1 cellular context compared by ENCODE assay signal in the genomic region with DNA sequence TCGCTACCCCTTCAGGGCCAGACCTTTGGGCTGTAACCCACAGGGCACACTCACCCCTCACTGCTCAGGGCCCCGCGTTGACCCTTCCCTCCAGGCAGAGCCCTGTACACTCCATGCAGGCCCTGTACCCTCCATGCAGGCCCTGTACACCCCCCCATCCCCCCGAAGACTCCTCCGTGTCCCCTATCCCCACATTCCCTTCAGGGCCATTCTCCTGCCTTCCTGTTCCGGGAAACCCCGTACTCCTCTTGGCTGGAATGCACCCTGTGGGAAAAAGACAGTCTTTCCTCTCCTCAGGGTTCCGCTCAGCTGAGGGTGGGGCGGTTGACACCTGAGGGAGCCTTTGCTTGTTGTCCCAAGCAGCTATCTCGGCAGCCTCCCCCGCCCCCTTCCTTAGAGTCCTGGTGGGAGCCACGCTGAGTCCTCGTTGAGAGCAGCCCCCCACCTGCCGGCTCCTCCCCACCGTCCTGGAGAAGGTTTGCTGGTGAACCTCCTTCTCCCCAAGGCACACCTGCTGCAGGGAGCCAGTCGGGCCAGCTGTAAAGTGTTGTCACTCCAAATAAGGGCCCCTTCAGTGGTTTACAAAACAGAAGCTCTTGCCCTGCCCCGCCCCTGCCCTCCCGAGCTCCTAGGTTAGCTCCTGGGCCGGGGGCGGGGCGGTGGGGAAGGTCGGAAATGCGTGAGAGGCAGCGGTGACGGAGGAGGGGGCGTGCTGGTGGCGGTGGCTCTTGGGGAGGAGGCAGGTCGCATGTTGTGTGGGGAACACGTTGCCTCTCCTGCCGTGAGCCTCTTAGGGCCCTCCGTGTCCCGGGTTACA.
TF ChIP-seq lines count a peak whose summit lies in the region.

No MANE protein-coding gene starts in this region.

TF ChIP-seq in HepG2, 621 proteins besides CTCF, POLR2A, EP300 and RAD21 (continued from another document):
- TF ChIP-seq, protein P1, sequence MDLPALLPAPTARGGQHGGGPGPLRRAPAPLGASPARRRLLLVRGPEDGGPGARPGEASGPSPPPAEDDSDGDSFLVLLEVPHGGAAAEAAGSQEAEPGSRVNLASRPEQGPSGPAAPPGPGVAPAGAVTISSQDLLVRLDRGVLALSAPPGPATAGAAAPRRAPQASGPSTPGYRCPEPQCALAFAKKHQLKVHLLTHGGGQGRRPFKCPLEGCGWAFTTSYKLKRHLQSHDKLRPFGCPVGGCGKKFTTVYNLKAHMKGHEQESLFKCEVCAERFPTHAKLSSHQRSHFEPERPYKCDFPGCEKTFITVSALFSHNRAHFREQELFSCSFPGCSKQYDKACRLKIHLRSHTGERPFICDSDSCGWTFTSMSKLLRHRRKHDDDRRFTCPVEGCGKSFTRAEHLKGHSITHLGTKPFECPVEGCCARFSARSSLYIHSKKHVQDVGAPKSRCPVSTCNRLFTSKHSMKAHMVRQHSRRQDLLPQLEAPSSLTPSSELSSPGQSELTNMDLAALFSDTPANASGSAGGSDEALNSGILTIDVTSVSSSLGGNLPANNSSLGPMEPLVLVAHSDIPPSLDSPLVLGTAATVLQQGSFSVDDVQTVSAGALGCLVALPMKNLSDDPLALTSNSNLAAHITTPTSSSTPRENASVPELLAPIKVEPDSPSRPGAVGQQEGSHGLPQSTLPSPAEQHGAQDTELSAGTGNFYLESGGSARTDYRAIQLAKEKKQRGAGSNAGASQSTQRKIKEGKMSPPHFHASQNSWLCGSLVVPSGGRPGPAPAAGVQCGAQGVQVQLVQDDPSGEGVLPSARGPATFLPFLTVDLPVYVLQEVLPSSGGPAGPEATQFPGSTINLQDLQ (CRISPR knock-in tag; IDR thresholded peaks at IDR 0.05), result peak; percentile 65; the same call in 1 of the 2 replicates
- TF ChIP-seq SRF (IDR thresholded peaks at IDR 0.05; ENCODE audit: low read depth, low read length) (peak; percentile 55; the same call in 1 of the 2 replicates), DMAP1 (CRISPR knock-in tag; IDR thresholded peaks at IDR 0.05) (no peak), MYNN (CRISPR knock-in tag; IDR thresholded peaks at IDR 0.05; ENCODE audit: low read depth) (no peak), ZNF776 (CRISPR knock-in tag; IDR thresholded peaks at IDR 0.05) (no peak), AHR (CRISPR knock-in tag; IDR thresholded peaks at IDR 0.05) (no peak), YEATS2 (CRISPR knock-in tag; IDR thresholded peaks at IDR 0.05; ENCODE audit: borderline replicate concordance) (no peak), ZNF772 (CRISPR knock-in tag; IDR thresholded peaks at IDR 0.05) (0 out of 2 replicates have a peak, but pooled peaks have one; percentile 44), MAZ (IDR thresholded peaks at IDR 0.05; ENCODE audit: borderline replicate concordance, low read depth, low read length) (peak; percentile 46; the same call in 1 of the 2 replicates), MAZ (CRISPR knock-in tag; IDR thresholded peaks at IDR 0.05; ENCODE audit: low read depth) (no peak), THAP11 (CRISPR knock-in tag; IDR thresholded peaks at IDR 0.05) (peak; percentile 31; the same call in 1 of the 2 replicates)
- TF ChIP-seq, protein P2, sequence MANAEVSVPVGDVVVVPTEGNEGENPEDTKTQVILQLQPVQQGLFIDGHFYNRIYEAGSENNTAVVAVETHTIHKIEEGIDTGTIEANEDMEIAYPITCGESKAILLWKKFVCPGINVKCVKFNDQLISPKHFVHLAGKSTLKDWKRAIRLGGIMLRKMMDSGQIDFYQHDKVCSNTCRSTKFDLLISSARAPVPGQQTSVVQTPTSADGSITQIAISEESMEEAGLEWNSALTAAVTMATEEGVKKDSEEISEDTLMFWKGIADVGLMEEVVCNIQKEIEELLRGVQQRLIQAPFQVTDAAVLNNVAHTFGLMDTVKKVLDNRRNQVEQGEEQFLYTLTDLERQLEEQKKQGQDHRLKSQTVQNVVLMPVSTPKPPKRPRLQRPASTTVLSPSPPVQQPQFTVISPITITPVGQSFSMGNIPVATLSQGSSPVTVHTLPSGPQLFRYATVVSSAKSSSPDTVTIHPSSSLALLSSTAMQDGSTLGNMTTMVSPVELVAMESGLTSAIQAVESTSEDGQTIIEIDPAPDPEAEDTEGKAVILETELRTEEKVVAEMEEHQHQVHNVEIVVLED (CRISPR knock-in tag; IDR thresholded peaks at IDR 0.05; ENCODE audit: borderline replicate concordance), result peak; percentile 41
- TF ChIP-seq, protein P3, sequence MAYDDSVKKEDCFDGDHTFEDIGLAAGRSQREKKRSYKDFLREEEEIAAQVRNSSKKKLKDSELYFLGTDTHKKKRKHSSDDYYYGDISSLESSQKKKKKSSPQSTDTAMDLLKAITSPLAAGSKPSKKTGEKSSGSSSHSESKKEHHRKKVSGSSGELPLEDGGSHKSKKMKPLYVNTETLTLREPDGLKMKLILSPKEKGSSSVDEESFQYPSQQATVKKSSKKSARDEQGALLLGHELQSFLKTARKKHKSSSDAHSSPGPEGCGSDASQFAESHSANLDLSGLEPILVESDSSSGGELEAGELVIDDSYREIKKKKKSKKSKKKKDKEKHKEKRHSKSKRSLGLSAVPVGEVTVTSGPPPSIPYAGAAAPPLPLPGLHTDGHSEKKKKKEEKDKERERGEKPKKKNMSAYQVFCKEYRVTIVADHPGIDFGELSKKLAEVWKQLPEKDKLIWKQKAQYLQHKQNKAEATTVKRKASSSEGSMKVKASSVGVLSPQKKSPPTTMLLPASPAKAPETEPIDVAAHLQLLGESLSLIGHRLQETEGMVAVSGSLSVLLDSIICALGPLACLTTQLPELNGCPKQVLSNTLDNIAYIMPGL (CRISPR knock-in tag; IDR thresholded peaks at IDR 0.05; ENCODE audit: borderline replicate concordance in 1 of 2, low read depth in 1 of 2), result 0 out of 4 replicates have a peak, but pooled peaks of 1 of the 2 experiments have one; percentile 0
